In the genomic region with DNA sequence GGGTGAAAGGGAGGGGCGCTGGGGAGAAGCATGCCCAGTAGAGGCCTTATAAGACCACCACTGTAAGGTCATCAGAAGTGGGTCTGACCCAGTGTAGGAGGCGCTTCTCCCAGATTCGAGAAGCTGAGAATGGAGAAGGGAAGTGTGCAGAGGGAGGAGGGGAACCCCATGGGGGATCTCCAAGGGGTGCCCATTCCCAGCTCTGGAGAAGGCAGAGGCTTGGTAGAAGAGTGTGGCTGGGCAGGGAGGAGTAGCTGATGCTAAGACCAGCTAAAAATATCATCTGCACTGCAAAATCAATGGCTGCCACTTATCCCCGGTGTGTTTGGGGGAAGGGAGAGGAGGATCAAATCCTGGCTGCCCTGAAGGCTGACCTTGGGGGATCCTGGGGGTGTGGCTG, we compare ENCODE assay signal across 16 cellular contexts. TPM values are rescaled to one million over a fixed set of nuclear protein-coding genes. Genes with fewer than 3 reads are reported as not detected.
DNase-seq lines count a peak whose midpoint lies in the region; ATAC-seq, FAIRE-seq and TF ChIP-seq lines count a peak whose summit lies in the region.
"Had no signal": no experiment of that assay in that cellular context is flagged by ENCODE, and none has a peak within 500 bp of the region (broad histone marks: within the 10 kb centered on the region; RNA-seq: fewer than 3 reads in every experiment).

No MANE protein-coding gene starts in this region.

- H3K14ac ChIP-seq in H1 (ENCODE audit: insufficient read length): peak overlapping the region; percentile 67

- no peak overlapping the region for H3K27ac ChIP-seq in H1 (ENCODE audit: low read depth, low read length)
- no peak overlapping the region for H3K27ac ChIP-seq in mesendoderm (ENCODE audit: low read depth, low read length)
- H3K27ac ChIP-seq in prostate gland: peak overlapping the region; percentile 18 to 24
- no peak overlapping the region for H3K27ac ChIP-seq in upper lobe of right lung
- H3K27ac ChIP-seq: 22Rv1, GM23248 had no signal

- H3K4ac ChIP-seq in H1 (replicated peaks; ENCODE audit: insufficient read length, low read depth, low read length): no peak overlapping the region
- H3K4ac ChIP-seq in mesendoderm (ENCODE audit: low read depth, low read length): no peak overlapping the region

- H2BK5ac ChIP-seq in H1 (ENCODE audit: low read depth, low read length) (0 out of 2 replicates have a peak overlapping the region, but pooled peaks have one; percentile 16), mesendoderm (ENCODE audit: low read length) (no peak overlapping the region)

- WGBS in H1 (ENCODE audit: extremely low coverage in 1 of 2, insufficient coverage in 1 of 2, insufficient read length in 1 of 2, insufficient replicate concordance in 2 of 2, low coverage in 1 of 2, low lambda C conversion rate in 2 of 2, missing lambda C conversion rate in 1 of 2), 2 experiments: 66% methylated on average over 3 of the region's 4 CpGs; no CpG with 5 or more reads in 1 of the 2 experiments
- no CpG with 5 or more reads among the region's 4 CpGs for WGBS in mesendoderm (ENCODE audit: extremely low coverage, insufficient coverage, low lambda C conversion rate)
- WGBS in prostate gland: 43% methylated on average over 4 of the region's 4 CpGs

- no peak for ATAC-seq in stimulated activated naive B cell treated with anti-CD40 and anti-IgM and Interleukin-4, amounts not matched to agents 10 μg/mL and 1 μg/mL and 100 μg/mL, for 72 hours (replicated peaks)
- ATAC-seq in upper lobe of right lung: no peak

- no peak for TF ChIP-seq POLR2A in H1 (IDR thresholded peaks at IDR 0.05; ENCODE audit: control extremely low read depth in 1 of 2, low read depth in 2 of 2, low read length in 2 of 2)
- TF ChIP-seq POLR2A in prostate gland (IDR thresholded peaks at IDR 0.05): no peak

- peaks cover 3% of the 10 kb centered on the region for H3K4me1 Mint-ChIP-seq in T-helper 2 cell treated with Interferon-gamma antibody and Interleukin-4, amounts not matched to agents 5 μg/mL and 100 μg/mL, for 36 hours (ENCODE audit: low read depth)
- H3K4me1 Mint-ChIP-seq in stimulated activated naive B cell treated with anti-CD40 and anti-IgM and Interleukin-4, amounts not matched to agents 10 μg/mL and 1 μg/mL and 100 μg/mL, for 72 hours: peaks cover 10 to 11% of the 10 kb centered on the region in 2 donors
- H3K4me1 Mint-ChIP-seq in activated CD4-positive, alpha-beta memory T cell treated with anti-CD3 and anti-CD28 coated beads, Interleukin-2, amount 10 ng/mL, durations not matched to agents 7 days and 5 days: peaks cover 4% of the 10 kb centered on the region

- H2BK120ac ChIP-seq in H1 (replicated peaks; ENCODE audit: low read depth, low read length) (no peak overlapping the region), mesendoderm (ENCODE audit: low read depth, low read length) (no peak overlapping the region)

- FAIRE-seq in H1 (lab: Jason Lieb, UNC): no peak

- H3K23me2 ChIP-seq in H1 (ENCODE audit: low read depth, low read length): peaks cover 7% of the 10 kb centered on the region; the same call in 1 of the 2 replicates

- no peak overlapping the region for H3K23ac ChIP-seq in H1 (ENCODE audit: insufficient read length)
- no peak overlapping the region for H3K23ac ChIP-seq in mesendoderm (ENCODE audit: low read length)

- peaks cover 49% of the 10 kb centered on the region for H3K27me3 Mint-ChIP-seq in T-helper 2 cell treated with Interferon-gamma antibody and Interleukin-4, amounts not matched to agents 5 μg/mL and 100 μg/mL, for 36 hours (ENCODE audit: low read depth)
- H3K27me3 Mint-ChIP-seq in stimulated activated naive B cell treated with anti-CD40 and anti-IgM and Interleukin-4, amounts not matched to agents 10 μg/mL and 1 μg/mL and 100 μg/mL, for 72 hours: peaks cover 81 to 93% of the 10 kb centered on the region in 2 donors
- H3K27me3 Mint-ChIP-seq in activated CD4-positive, alpha-beta memory T cell treated with anti-CD3 and anti-CD28 coated beads, Interleukin-2, amount 10 ng/mL, durations not matched to agents 7 days and 5 days: peaks cover 57% of the 10 kb centered on the region

- TF ChIP-seq CTCF in H1 (IDR thresholded peaks at IDR 0.05; ENCODE audit: control extremely low read depth in 1 of 3, insufficient read depth in 1 of 3, low read depth in 1 of 3, low read length in 3 of 3) (no peak), prostate gland (IDR thresholded peaks at IDR 0.05) (no peak), upper lobe of right lung (IDR thresholded peaks at IDR 0.05) (no peak)

- no peak overlapping the region for H3K4me3 Mint-ChIP-seq in T-helper 2 cell treated with Interferon-gamma antibody and Interleukin-4, amounts not matched to agents 5 μg/mL and 100 μg/mL, for 36 hours
- no peak overlapping the region for H3K4me3 Mint-ChIP-seq in stimulated activated naive B cell treated with anti-CD40 and anti-IgM and Interleukin-4, amounts not matched to agents 10 μg/mL and 1 μg/mL and 100 μg/mL, for 72 hours
- H3K4me3 Mint-ChIP-seq in activated CD4-positive, alpha-beta memory T cell treated with anti-CD3 and anti-CD28 coated beads, Interleukin-2, amount 10 ng/mL, durations not matched to agents 7 days and 5 days: no peak overlapping the region
- H3K4me3 Mint-ChIP-seq: CD4-positive, alpha-beta T cell had no signal

- H4K20me1 ChIP-seq in H1 (replicated peaks in 1 of 2; ENCODE audit: control insufficient read depth in 1 of 2, insufficient read depth in 2 of 2, low read length in 2 of 2): no peaks in the 10 kb centered on the region

- H3K27me3 ChIP-seq in H1 (replicated peaks in 1 of 4; ENCODE audit: control insufficient read depth in 3 of 4, extremely low read depth in 1 of 4, insufficient read depth in 3 of 4, low read length in 3 of 4) (peaks cover 2 to 19% (median 16%) of the 10 kb centered on the region in 4 experiments), mesendoderm (ENCODE audit: insufficient read depth, low read length, poor library complexity) (peaks cover under 1% of the 10 kb centered on the region), prostate gland (replicated peaks; ENCODE audit: insufficient read depth) (no peaks in the 10 kb centered on the region), upper lobe of right lung (peaks cover 57% of the 10 kb centered on the region)

- no peaks in the 10 kb centered on the region for H3K9me3 Mint-ChIP-seq in T-helper 2 cell treated with Interferon-gamma antibody and Interleukin-4, amounts not matched to agents 5 μg/mL and 100 μg/mL, for 36 hours
- H3K9me3 Mint-ChIP-seq in stimulated activated naive B cell treated with anti-CD40 and anti-IgM and Interleukin-4, amounts not matched to agents 10 μg/mL and 1 μg/mL and 100 μg/mL, for 72 hours: no peaks in the 10 kb centered on the region
- no peaks in the 10 kb centered on the region for H3K9me3 Mint-ChIP-seq in activated CD4-positive, alpha-beta memory T cell treated with anti-CD3 and anti-CD28 coated beads, Interleukin-2, amount 10 ng/mL, durations not matched to agents 7 days and 5 days
- H3K9me3 Mint-ChIP-seq: CD4-positive, alpha-beta T cell had no signal

- no peak overlapping the region for H2AK5ac ChIP-seq in H1 (ENCODE audit: low read depth, low read length)
- peak overlapping the region; percentile 35 for H2AK5ac ChIP-seq in mesendoderm (ENCODE audit: low read length)

- CTCF ChIA-PET in H1 (lab: Charles Lee; ENCODE audit: partially characterized antibody): interaction anchor here (0.7 to 12.8 kb wide), 8 partner anchors 9 to 94 kb away, joined by 3 to 210 read pairs (median 3); no protein-coding TSS in a partner anchor
- CTCF ChIA-PET in activated CD4-positive, alpha-beta memory T cell treated with anti-CD3 and anti-CD28 coated beads, Interleukin-2, amount 10 ng/mL, durations not matched to agents 7 days and 5 days (lab: Charles Lee): no interaction called here

- no peak overlapping the region for H3K56ac ChIP-seq in H1 (replicated peaks; ENCODE audit: insufficient read length, low read depth, low read length)
- H3K56ac ChIP-seq in mesendoderm (ENCODE audit: low read length): no peak overlapping the region

- H3K79me2 ChIP-seq in H1 (ENCODE audit: control insufficient read depth in 1 of 2, insufficient read depth in 2 of 2, low read length in 2 of 2) (no peaks in the 10 kb centered on the region), mesendoderm (ENCODE audit: control insufficient read depth, insufficient read depth, low read length) (no peaks in the 10 kb centered on the region)

- H4K91ac ChIP-seq in H1 (replicated peaks; ENCODE audit: insufficient read length, low read length): peak overlapping the region; percentile 58

- H2BK15ac ChIP-seq in H1 (ENCODE audit: low read length) (no peak overlapping the region), mesendoderm (replicated peaks; ENCODE audit: low read depth) (no peak overlapping the region)

- H3K36me3 Mint-ChIP-seq in T-helper 2 cell treated with Interferon-gamma antibody and Interleukin-4, amounts not matched to agents 5 μg/mL and 100 μg/mL, for 36 hours (ENCODE audit: low read depth): no peaks in the 10 kb centered on the region
- H3K36me3 Mint-ChIP-seq in stimulated activated naive B cell treated with anti-CD40 and anti-IgM and Interleukin-4, amounts not matched to agents 10 μg/mL and 1 μg/mL and 100 μg/mL, for 72 hours: no peaks in the 10 kb centered on the region
- no peaks in the 10 kb centered on the region for H3K36me3 Mint-ChIP-seq in activated CD4-positive, alpha-beta memory T cell treated with anti-CD3 and anti-CD28 coated beads, Interleukin-2, amount 10 ng/mL, durations not matched to agents 7 days and 5 days (ENCODE audit: low read depth)

- DNase-seq in T-helper 2 cell treated with Interferon-gamma antibody and Interleukin-4, amounts not matched to agents 5 μg/mL and 100 μg/mL, for 36 hours (ENCODE audit: low spot score): no peak
- DNase-seq in T-helper 2 cell (no peak), H1 (ENCODE audit: low read depth in 1 of 2, low spot score in 2 of 2) (no peak), mesendoderm (no peak), prostate gland (ENCODE audit: low spot score) (no peak), upper lobe of right lung (no peak)
- DNase-seq in stimulated activated naive B cell treated with anti-CD40 and anti-IgM and Interleukin-4, amounts not matched to agents 10 μg/mL and 1 μg/mL and 100 μg/mL, for 72 hours: no peak
- DNase-seq in activated CD4-positive, alpha-beta memory T cell treated with anti-CD3 and anti-CD28 coated beads, Interleukin-2, amount 10 ng/mL, durations not matched to agents 7 days and 5 days: no peak
- DNase-seq: ACHN; Calu3; CD4-positive, alpha-beta T cell; DMS 273 treated with DMSO at 0.1 percent for 48 hours; GM23248; H7 had no signal

- H3K18ac ChIP-seq in H1 (ENCODE audit: extremely low read depth, low read length): peak overlapping the region; percentile 13; the same call in 1 of the 2 replicates
- no peak overlapping the region for H3K18ac ChIP-seq in mesendoderm (ENCODE audit: low read length)

- H3K4me1 ChIP-seq in H1 (replicated peaks in 1 of 4; ENCODE audit: control insufficient read depth in 3 of 4, insufficient read depth in 4 of 4, low read length in 3 of 4) (peaks cover 0 to 14% (median 7%) of the 10 kb centered on the region in 4 experiments; a peak in 6 of 7 replicates), mesendoderm (ENCODE audit: control insufficient read depth, low read depth, low read length) (peaks cover 9% of the 10 kb centered on the region), prostate gland (replicated peaks) (peaks cover 4% of the 10 kb centered on the region), upper lobe of right lung (peaks cover 10% of the 10 kb centered on the region)

- H4K8ac ChIP-seq in H1 (ENCODE audit: extremely low read depth, insufficient read depth, low read length) (no peak overlapping the region), mesendoderm (ENCODE audit: low read depth, low read length) (no peak overlapping the region)

- H4K5ac ChIP-seq in H1 (ENCODE audit: insufficient read length, low read depth, low read length) (no peak overlapping the region), mesendoderm (ENCODE audit: low read length) (no peak overlapping the region)

- H3K4me2 ChIP-seq in H1 (ENCODE audit: insufficient read depth in 1 of 2, low read depth in 2 of 2, low read length in 2 of 2): no peak overlapping the region
- no peak overlapping the region for H3K4me2 ChIP-seq in mesendoderm (ENCODE audit: low read length)

- H3K79me1 ChIP-seq in H1 (ENCODE audit: low read depth, low read length) (no peaks in the 10 kb centered on the region), mesendoderm (ENCODE audit: low read length) (no peaks in the 10 kb centered on the region)

- H2AFZ ChIP-seq in H1 (ENCODE audit: low read length): no peak overlapping the region
- H2AFZ ChIP-seq: GM23248 had no signal

- TF ChIP-seq RAD21 in H1 (IDR thresholded peaks at IDR 0.05 in 1 of 2, conservative IDR thresholded peaks at IDR 0.05 in 1 of 2; ENCODE audit: low read depth in 2 of 2, low read length in 2 of 2): no peak

- TF ChIP-seq EP300 in H1 (IDR thresholded peaks at IDR 0.05; ENCODE audit: borderline replicate concordance in 1 of 2, low read depth in 2 of 2, low read length in 2 of 2): no peak

- intact Hi-C loops in prostate gland (cut with DNase I): no loop called here
- intact Hi-C loops in upper lobe of right lung (cut with DNase I): no loop called here

- H3K9me3 ChIP-seq in H1 (ENCODE audit: insufficient read depth in 2 of 2, low read depth in 1 of 2, low read length in 1 of 2) (no peaks in the 10 kb centered on the region), prostate gland (no peaks in the 10 kb centered on the region), upper lobe of right lung (no peaks in the 10 kb centered on the region)

- POLR2A ChIA-PET in H1 (lab: Charles Lee; ENCODE audit: partially characterized antibody): interaction anchor here (1.6 kb wide), 1 partner anchor 16 kb away, joined by 6 read pairs; no protein-coding TSS in a partner anchor
- POLR2A ChIA-PET in activated CD4-positive, alpha-beta memory T cell treated with anti-CD3 and anti-CD28 coated beads, Interleukin-2, amount 10 ng/mL, durations not matched to agents 7 days and 5 days (lab: Charles Lee): no interaction called here

- no peak overlapping the region for H3K9ac ChIP-seq in H1 (replicated peaks in 1 of 4; ENCODE audit: extremely low read depth in 1 of 4, low read depth in 3 of 4, low read length in 3 of 4)
- H3K9ac ChIP-seq in mesendoderm (ENCODE audit: low read length): no peak overlapping the region
- H3K9ac ChIP-seq: GM23248 had no signal

- H3K4me3 ChIP-seq in H1 (ENCODE audit: extremely low read depth in 1 of 4, insufficient read depth in 2 of 4, low read depth in 3 of 4, low read length in 4 of 4) (no peak overlapping the region), mesendoderm (ENCODE audit: low read length) (no peak overlapping the region), prostate gland (no peak overlapping the region), upper lobe of right lung (no peak overlapping the region)
- H3K4me3 ChIP-seq: GM23248 had no signal

- no peak overlapping the region; the same call in 1 of the 2 replicates for H2BK12ac ChIP-seq in H1 (ENCODE audit: low read depth, low read length)

- peak overlapping the region; percentile 63 for H3K27ac Mint-ChIP-seq in T-helper 2 cell treated with Interferon-gamma antibody and Interleukin-4, amounts not matched to agents 5 μg/mL and 100 μg/mL, for 36 hours
- no peak overlapping the region for H3K27ac Mint-ChIP-seq in stimulated activated naive B cell treated with anti-CD40 and anti-IgM and Interleukin-4, amounts not matched to agents 10 μg/mL and 1 μg/mL and 100 μg/mL, for 72 hours
- no peak overlapping the region for H3K27ac Mint-ChIP-seq in activated CD4-positive, alpha-beta memory T cell treated with anti-CD3 and anti-CD28 coated beads, Interleukin-2, amount 10 ng/mL, durations not matched to agents 7 days and 5 days
- H3K27ac Mint-ChIP-seq: CD4-positive, alpha-beta T cell had no signal

- H2BK20ac ChIP-seq in H1 (ENCODE audit: low read length): no peak overlapping the region

- H3K36me3 ChIP-seq in H1 (ENCODE audit: control insufficient read depth in 2 of 4, insufficient read depth in 4 of 4, low read length in 3 of 4): no peaks in the 10 kb centered on the region
- H3K36me3 ChIP-seq in mesendoderm (ENCODE audit: control insufficient read depth, insufficient read depth, low read length): no peaks in the 10 kb centered on the region
- H3K36me3 ChIP-seq in prostate gland: no peaks in the 10 kb centered on the region
- no peaks in the 10 kb centered on the region for H3K36me3 ChIP-seq in upper lobe of right lung

RNA-seq across cellular contexts. Expression of a gene that starts 7.2 kb away (rescaled TPM):
- total RNA-seq in H1 (2021; fragmentation: NEBNext Ultra II Directional; extraction: Animal tissue kit (Norgen Biotek cat#: 25700)): 8.1 TPM in 2 replicates
- 10.3 and 19.4 TPM in 2 replicates for polyA plus RNA-seq in H1 (2011; rRNA removed)
- 13.8 TPM for polyA plus RNA-seq in H1 (2011; cell fraction: cytosol; rRNA removed)
- 13.1 TPM for polyA plus RNA-seq in H1 (2011; cell fraction: nucleus; rRNA removed)
- polyA plus RNA-seq in H1 (2012, experiment 1 of 2): 5.7 to 12.2 TPM (median 10.3 TPM) in 4 replicates
- 8.0 TPM for polyA plus RNA-seq in H1 (2012, experiment 2 of 2)
- polyA plus RNA-seq in H1 (2013, experiment 1 of 2): 13.1 TPM
- 13.5 TPM for polyA plus RNA-seq in H1 (2013, experiment 2 of 2)
- 4.4 and 5.9 TPM in 2 replicates for polyA minus RNA-seq in H1 (2011; rRNA and poly(A)+ RNA removed)
- polyA minus RNA-seq in H1 (2011; cell fraction: cytosol; rRNA and poly(A)+ RNA removed): 4.4 TPM
- polyA minus RNA-seq in H1 (2011; cell fraction: nucleus; rRNA and poly(A)+ RNA removed): 5.5 TPM
- 1.8 TPM for polyA plus RNA-seq in mesendoderm (2013, experiment 1 of 2)
- 1.7 TPM for polyA plus RNA-seq in mesendoderm (2013, experiment 2 of 2)
- total RNA-seq in prostate gland: 10 to 100 TPM; 30.1 to 34.4 TPM
- under 1 TPM; 0.33 to 0.58 TPM for total RNA-seq in activated CD4-positive, alpha-beta memory T cell treated with anti-CD3 and anti-CD28 coated beads, Interleukin-2, amount 10 ng/mL, durations not matched to agents 7 days and 5 days
- total RNA-seq in upper lobe of right lung: 0.78 TPM
- total RNA-seq: HT-29 had no signal

Comparison
In these comparisons a context has a peak if more than half of its experiments do, and no peak if none do; other contexts are left out.
1. H3K27ac ChIP-seq: peak in prostate gland (2 of 2); none in H1 (single experiment), mesendoderm (single experiment) and upper lobe of right lung (single experiment).